1 cellular context compared by ENCODE assay signal in the genomic region with DNA sequence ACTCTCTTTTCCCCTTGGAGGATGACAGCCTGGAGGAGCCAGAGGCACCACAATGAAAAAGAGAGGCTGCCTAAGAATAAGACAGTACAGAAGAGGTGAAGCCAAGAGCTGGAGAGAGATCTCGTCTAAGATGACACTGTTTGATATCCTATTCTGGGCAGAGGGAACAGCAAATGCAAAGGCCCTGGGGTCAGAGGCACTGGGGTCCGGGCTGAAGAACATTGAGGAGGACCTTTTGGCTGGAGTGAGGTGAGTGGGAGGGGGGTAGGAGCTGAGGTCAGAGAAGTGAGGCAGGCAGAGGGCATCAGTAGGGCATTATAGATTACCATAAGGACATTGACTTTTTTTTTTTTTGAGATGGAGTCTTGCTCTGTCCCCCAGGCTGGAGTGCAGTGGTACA.
TF ChIP-seq lines count a peak whose summit lies in the region.

No MANE protein-coding gene starts in this region.

TF ChIP-seq in K562, 482 proteins besides CTCF, POLR2A, EP300 and RAD21 (continued from another document):
- TF ChIP-seq, protein P1, sequence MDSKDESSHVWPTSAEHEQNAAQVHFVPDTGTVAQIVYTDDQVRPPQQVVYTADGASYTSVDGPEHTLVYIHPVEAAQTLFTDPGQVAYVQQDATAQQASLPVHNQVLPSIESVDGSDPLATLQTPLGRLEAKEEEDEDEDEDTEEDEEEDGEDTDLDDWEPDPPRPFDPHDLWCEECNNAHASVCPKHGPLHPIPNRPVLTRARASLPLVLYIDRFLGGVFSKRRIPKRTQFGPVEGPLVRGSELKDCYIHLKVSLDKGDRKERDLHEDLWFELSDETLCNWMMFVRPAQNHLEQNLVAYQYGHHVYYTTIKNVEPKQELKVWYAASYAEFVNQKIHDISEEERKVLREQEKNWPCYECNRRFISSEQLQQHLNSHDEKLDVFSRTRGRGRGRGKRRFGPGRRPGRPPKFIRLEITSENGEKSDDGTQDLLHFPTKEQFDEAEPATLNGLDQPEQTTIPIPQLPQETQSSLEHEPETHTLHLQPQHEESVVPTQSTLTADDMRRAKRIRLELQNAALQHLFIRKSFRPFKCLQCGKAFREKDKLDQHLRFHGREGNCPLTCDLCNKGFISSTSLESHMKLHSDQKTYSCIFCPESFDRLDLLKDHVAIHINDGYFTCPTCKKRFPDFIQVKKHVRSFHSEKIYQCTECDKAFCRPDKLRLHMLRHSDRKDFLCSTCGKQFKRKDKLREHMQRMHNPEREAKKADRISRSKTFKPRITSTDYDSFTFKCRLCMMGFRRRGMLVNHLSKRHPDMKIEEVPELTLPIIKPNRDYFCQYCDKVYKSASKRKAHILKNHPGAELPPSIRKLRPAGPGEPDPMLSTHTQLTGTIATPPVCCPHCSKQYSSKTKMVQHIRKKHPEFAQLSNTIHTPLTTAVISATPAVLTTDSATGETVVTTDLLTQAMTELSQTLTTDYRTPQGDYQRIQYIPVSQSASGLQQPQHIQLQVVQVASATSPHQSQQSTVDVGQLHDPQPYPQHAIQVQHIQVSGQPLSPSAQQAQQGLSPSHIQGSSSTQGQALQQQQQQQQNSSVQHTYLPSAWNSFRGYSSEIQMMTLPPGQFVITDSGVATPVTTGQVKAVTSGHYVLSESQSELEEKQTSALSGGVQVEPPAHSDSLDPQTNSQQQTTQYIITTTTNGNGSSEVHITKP (IDR thresholded peaks at IDR 0.05; ENCODE audit: partially characterized antibody) = peak; percentile 31
